ENCODE assay signal across 8 cellular contexts in genomic region chrX:109890910-109891502, GRCh38.
DNase-seq lines count a peak whose midpoint lies in the region; ATAC-seq and TF ChIP-seq lines count a peak whose summit lies in the region.

No MANE protein-coding gene starts in this region.

- CTCF ChIA-PET in HEK293T (lab: Yijun Ruan, JAX) = interaction anchor here (0.6 to 2.4 kb wide), 54 partner anchors 9 to 1170 kb away, joined by 3 to 43 read pairs (median 3); partner anchors contain the start of genes ACSL4 and NXT2

- peak; percentile 94 for TF ChIP-seq CTCF in WI38 (IDR thresholded peaks at IDR 0.05; ENCODE audit: low read depth, low read length)

- H3K4me3 ChIP-seq in WI38 (ENCODE audit: low read depth, low read length) = no peak overlapping the region

- POLR2A ChIA-PET in HEK293T (lab: Yijun Ruan, JAX) = interaction anchor here (1.3 kb wide), 1 partner anchor 256 kb away, joined by 3 read pairs; no protein-coding TSS in a partner anchor

- ATAC-seq in left lobe of liver = peak; percentile 92

- DNase-seq in GF-D8 (lab: John Stamatoyannopoulos, UW) = peak; percentile 13
- DNase-seq in HEK293T (ENCODE audit: extremely low spot score) = peak; percentile 87
- DNase-seq in NCI-H1694 treated with DMSO at 0.1 percent for 48 hours (lab: John Stamatoyannopoulos, UW) = peak; percentile 36
- DNase-seq in cerebellum (ENCODE audit: low spot score) = peak; percentile 22
- peak; percentile 48 for DNase-seq in left lobe of liver (ENCODE audit: low spot score)
- DNase-seq in stimulated activated CD4-positive, alpha-beta T cell treated with anti-CD3 and anti-CD28 coated beads, TNF-alpha, amount 100 ng/mL, for 4 hours (ENCODE audit: low read depth in 3 of 3) = peak; percentile 9 to 18 (median 11)
- no peak for DNase-seq in SHP77 treated with DMSO at 0.1 percent for 48 hours (lab: John Stamatoyannopoulos, UW)

TF ChIP-seq in HEK293T, 16 proteins besides CTCF, POLR2A, EP300 and RAD21:
- TF ChIP-seq TARDBP (IDR thresholded peaks at IDR 0.05) (no peak), BHLHE40 (IDR thresholded peaks at IDR 0.05; ENCODE audit: borderline replicate concordance) (no peak), SUZ12 (IDR thresholded peaks at IDR 0.05) (no peak), SP1 (IDR thresholded peaks at IDR 0.05) (no peak)
